8 cellular contexts compared by ENCODE assay signal in the genomic region with DNA sequence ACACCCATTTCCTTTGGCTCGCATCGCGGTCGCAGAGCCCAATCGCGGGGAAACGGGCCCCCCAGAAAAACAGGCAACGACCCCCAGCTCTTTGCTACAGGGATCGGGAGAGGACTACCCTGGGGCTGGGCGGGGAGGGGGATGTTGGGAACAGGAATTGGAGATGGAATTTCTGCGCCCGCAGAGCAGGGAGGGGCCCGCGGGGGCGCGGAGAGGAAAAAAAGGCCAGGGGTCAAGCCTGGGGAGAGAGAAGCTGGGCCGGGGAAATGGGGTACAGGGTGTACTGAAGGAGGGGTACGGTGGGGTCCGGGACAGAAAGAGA. TPM values are rescaled to one million over a fixed set of nuclear protein-coding genes. Genes with fewer than 3 reads are reported as not detected.
DNase-seq lines count a peak whose midpoint lies in the region; ATAC-seq and TF ChIP-seq lines count a peak whose summit lies in the region.

No MANE protein-coding gene starts in this region.

- H3K27me3 ChIP-seq in AG04450 (ENCODE audit: control insufficient read depth, insufficient read depth, low read length) (no peaks in the 10 kb centered on the region), HUES64 (ENCODE audit: insufficient read depth, low read length) (peaks cover 14% of the 10 kb centered on the region), muscle layer of duodenum (ENCODE audit: low read depth, low read length) (peaks cover 15% of the 10 kb centered on the region)

- H3K9me3 ChIP-seq in AG04450 (ENCODE audit: control insufficient read depth, insufficient read depth, low read length): peaks cover 20% of the 10 kb centered on the region
- 0 out of 2 replicates have a peak, but pooled peaks cover 9% of the 10 kb centered on the region for H3K9me3 ChIP-seq in HUES64 (ENCODE audit: insufficient read depth, low read depth, low read length)
- peaks cover 0 to 2% of the 10 kb centered on the region in 2 donors for H3K9me3 ChIP-seq in muscle layer of duodenum (ENCODE audit: control insufficient read depth in 1 of 2, low read length in 2 of 2)

- peaks cover 43% of the 10 kb centered on the region for H3K27me3 Mint-ChIP-seq in dendritic cell treated with granulocyte-macrophage colony-stimulating factor and Interleukin-4, amounts not matched to agents 40 ng/mL and 50 ng/mL, for 4 days

- no peak overlapping the region for H3K27ac Mint-ChIP-seq in dendritic cell treated with granulocyte-macrophage colony-stimulating factor and Interleukin-4, amounts not matched to agents 40 ng/mL and 50 ng/mL, for 4 days

- H3K36me3 ChIP-seq in HUES64 (ENCODE audit: insufficient read depth, low read length) (no peaks in the 10 kb centered on the region), muscle layer of duodenum (ENCODE audit: control insufficient read depth in 1 of 2, insufficient read depth in 2 of 2, low read length in 2 of 2) (no peaks in the 10 kb centered on the region)

- H3K36me3 Mint-ChIP-seq in dendritic cell treated with granulocyte-macrophage colony-stimulating factor and Interleukin-4, amounts not matched to agents 40 ng/mL and 50 ng/mL, for 4 days (ENCODE audit: low read depth): no peaks in the 10 kb centered on the region

- intact Hi-C loops in dendritic cell treated with granulocyte-macrophage colony-stimulating factor and Interleukin-4, amounts not matched to agents 40 ng/mL and 50 ng/mL, for 4 days (cut with micrococcal nuclease): no loop called here

- WGBS in HUES64: under 1% methylated on average over 19 of the region's 19 CpGs

- H3K4me1 ChIP-seq in HUES64 (ENCODE audit: insufficient read depth, low read length) (peaks cover 20% of the 10 kb centered on the region), muscle layer of duodenum (ENCODE audit: control insufficient read depth in 1 of 2, insufficient read depth in 2 of 2, low read length in 2 of 2) (peaks cover 7 to 18% of the 10 kb centered on the region in 2 donors)

- H3K27ac ChIP-seq in AG04450 (ENCODE audit: low read depth, low read length) (peak overlapping the region; percentile 59), HUES64 (ENCODE audit: low read depth, low read length) (peak overlapping the region; percentile 53; the same call in 1 of the 2 replicates), muscle layer of duodenum (ENCODE audit: low read length) (peak overlapping the region; percentile 69)

- peaks cover 22% of the 10 kb centered on the region for H3K4me1 Mint-ChIP-seq in dendritic cell treated with granulocyte-macrophage colony-stimulating factor and Interleukin-4, amounts not matched to agents 40 ng/mL and 50 ng/mL, for 4 days (ENCODE audit: low read depth)

- no peak for TF ChIP-seq CTCF in AG04450 (IDR thresholded peaks at IDR 0.05; ENCODE audit: low read depth, low read length)

- POLR2A ChIA-PET in AG04450 (lab: Yijun Ruan, JAX): interaction anchor here (0.6 to 2.1 kb wide), 4 partner anchors 42 to 367 kb away, joined by 3 to 7 read pairs (median 5); no protein-coding TSS in a partner anchor

- ATAC-seq in GM21825 (IDR thresholded peaks at IDR 0.05; ENCODE audit: unreplicated experiment): no peak

- peak overlapping the region; percentile 75 for H3K4me3 ChIP-seq in AG04450 (ENCODE audit: low read depth, low read length)
- H3K4me3 ChIP-seq in HUES64 (ENCODE audit: low read length): peak overlapping the region; percentile 91
- peak overlapping the region; percentile 78 to 85 for H3K4me3 ChIP-seq in muscle layer of duodenum (ENCODE audit: low read depth in 1 of 2, low read length in 2 of 2)

- peak overlapping the region; percentile 87 for H3K9ac ChIP-seq in HUES64 (ENCODE audit: low read depth, low read length)

- DNase-seq in AG04450 (ENCODE audit: low read depth, low spot score) (no peak), GM19240 (ENCODE audit: insufficient read length, low spot score) (no peak), SKM-1 (lab: John Stamatoyannopoulos, UW; ENCODE audit: unreplicated experiment) (no peak), midbrain (lab: John Stamatoyannopoulos, UW) (no peak)

- CTCF ChIA-PET in AG04450 (lab: Charles Lee): interaction anchor here (0.6 to 3.2 kb wide), 23 partner anchors 8 to 1001 kb away, joined by 3 to 46 read pairs (median 4); no protein-coding TSS in a partner anchor

- peak overlapping the region; percentile 50 for H3K4me3 Mint-ChIP-seq in dendritic cell treated with granulocyte-macrophage colony-stimulating factor and Interleukin-4, amounts not matched to agents 40 ng/mL and 50 ng/mL, for 4 days

- H3K9me3 Mint-ChIP-seq in dendritic cell treated with granulocyte-macrophage colony-stimulating factor and Interleukin-4, amounts not matched to agents 40 ng/mL and 50 ng/mL, for 4 days: peaks cover 13% of the 10 kb centered on the region

RNA-seq across cellular contexts. Expression of a gene that starts 0.4 kb away (rescaled TPM):
- 76.1 and 76.7 TPM in 2 replicates for polyA plus RNA-seq in AG04450 (2011; rRNA removed)
- polyA minus RNA-seq in AG04450 (2011; rRNA and poly(A)+ RNA removed): 33.4 and 48.5 TPM in 2 replicates
- 23.1 TPM for polyA plus RNA-seq in HUES64 (2013, experiment 1 of 2)
- polyA plus RNA-seq in HUES64 (2013, experiment 2 of 2): 32.7 TPM
